Comparison of ENCODE assay signal across 1 cellular context in genomic region chr2:233655043-233655442, GRCh38.
TF ChIP-seq lines count a peak whose summit lies in the region.

No MANE protein-coding gene starts in this region.

TF ChIP-seq in A549, 52 proteins besides CTCF, POLR2A, EP300 and RAD21 (continued from another document):
- TF ChIP-seq E2F6 (IDR thresholded peaks at IDR 0.05; ENCODE audit: borderline replicate concordance, low read depth) (no peak), HDAC2 (IDR thresholded peaks at IDR 0.05) (no peak), POLR2AphosphoS2 (conservative IDR thresholded peaks at IDR 0.05; ENCODE audit: low read length) (no peak), ZFP36 (IDR thresholded peaks at IDR 0.05; ENCODE audit: borderline replicate concordance, partially characterized antibody) (no peak)
